ENCODE assay signal across 25 cellular contexts in genomic region chr18:47882641-47883040, GRCh38. TPM values are rescaled to one million over a fixed set of nuclear protein-coding genes. Genes with fewer than 3 reads are reported as not detected.
DNase-seq lines count a peak whose midpoint lies in the region; ATAC-seq and TF ChIP-seq lines count a peak whose summit lies in the region.
"Had no signal": no experiment of that assay in that cellular context is flagged by ENCODE, and none has a peak within 500 bp of the region (broad histone marks: within the 10 kb centered on the region; RNA-seq: fewer than 3 reads in every experiment).

No MANE protein-coding gene starts in this region.

- intact Hi-C loops in naive thymus-derived CD4-positive, alpha-beta T cell (cut with micrococcal nuclease), result loop anchor here in 1 of 2 donors (5.0 kb wide), 1 partner anchor 35 kb away; no protein-coding TSS in a partner anchor

- no peak overlapping the region for H3K4me3 Mint-ChIP-seq in naive thymus-derived CD4-positive, alpha-beta T cell
- H3K4me3 Mint-ChIP-seq: activated naive CD4-positive, alpha-beta T cell treated with anti-CD3 and anti-CD28 coated beads, Interleukin-2, amount 10 ng/mL, durations not matched to agents 7 days and 5 days; CD4-positive, alpha-beta memory T cell; dendritic cell treated with granulocyte-macrophage colony-stimulating factor and Interleukin-4, amounts not matched to agents 40 ng/mL and 50 ng/mL, for 4 days; endodermal cell; nephron; T-cell had no signal

- H3K9me2 ChIP-seq in GM23248 (ENCODE audit: insufficient read depth), result no peaks in the 10 kb centered on the region

- H3K36me3 ChIP-seq in GM23248 (ENCODE audit: low read depth), result no peaks in the 10 kb centered on the region; the same call in 1 of the 2 replicates
- peaks cover 31% of the 10 kb centered on the region for H3K36me3 ChIP-seq in adipocyte (ENCODE audit: control insufficient read depth, insufficient read depth, low read length, severe bottlenecking)
- peaks cover 0 to 13% (median 0%) of the 10 kb centered on the region in 3 donors for H3K36me3 ChIP-seq in Peyer's patch
- H3K36me3 ChIP-seq in naive thymus-derived CD4-positive, alpha-beta T cell (ENCODE audit: control insufficient read depth in 2 of 3, insufficient read depth in 3 of 3, low read length in 3 of 3), result peaks cover 0 to 14% (median 0%) of the 10 kb centered on the region in 3 experiments
- H3K36me3 ChIP-seq: ovary had no signal

- H3K27me3 ChIP-seq in GM23248 (replicated peaks; ENCODE audit: insufficient read depth), result no peaks in the 10 kb centered on the region
- no peaks in the 10 kb centered on the region for H3K27me3 ChIP-seq in adipocyte (replicated peaks; ENCODE audit: control insufficient read depth, insufficient read depth, low read length)
- no peaks in the 10 kb centered on the region for H3K27me3 ChIP-seq in Peyer's patch
- no peaks in the 10 kb centered on the region for H3K27me3 ChIP-seq in naive thymus-derived CD4-positive, alpha-beta T cell (ENCODE audit: control insufficient read depth in 2 of 2, insufficient read depth in 2 of 2, low read length in 2 of 2)
- H3K27me3 ChIP-seq: esophagus squamous epithelium, ovary, right atrium auricular region, testis had no signal

- no peaks in the 10 kb centered on the region for H4K20me1 ChIP-seq in GM23248 (ENCODE audit: insufficient read depth)

- peaks cover 22 to 68% (median 63%) of the 10 kb centered on the region in 7 donors for H3K4me1 Mint-ChIP-seq in naive thymus-derived CD4-positive, alpha-beta T cell

- peak overlapping the region in 1 of 9 donors; percentile 83 for H3K27ac Mint-ChIP-seq in naive thymus-derived CD4-positive, alpha-beta T cell
- H3K27ac Mint-ChIP-seq: activated naive CD4-positive, alpha-beta T cell treated with anti-CD3 and anti-CD28 coated beads, Interleukin-2, amount 10 ng/mL, durations not matched to agents 7 days and 5 days; CD4-positive, alpha-beta memory T cell; dendritic cell treated with granulocyte-macrophage colony-stimulating factor and Interleukin-4, amounts not matched to agents 40 ng/mL and 50 ng/mL, for 4 days; nephron; T-cell had no signal

- WGBS in GM23248 (ENCODE audit: low coverage in 1 of 2, low lambda C conversion rate in 2 of 2, missing lambda C conversion rate in 2 of 2), 2 experiments, result 100% methylated on average over 1 of the region's 1 CpG

- POLR2A ChIA-PET in naive thymus-derived CD4-positive, alpha-beta T cell (lab: Charles Lee), result no interaction called here

- in situ Hi-C loops in GM23248 (cut with MboI), result no loop called here

- no peak for ATAC-seq in naive thymus-derived CD4-positive, alpha-beta T cell
- ATAC-seq: T-cell had no signal

- H3K4me3 ChIP-seq in GM23248 (no peak overlapping the region), adipocyte (ENCODE audit: low read length) (no peak overlapping the region), Peyer's patch (no peak overlapping the region)
- no peak overlapping the region for H3K4me3 ChIP-seq in naive thymus-derived CD4-positive, alpha-beta T cell (ENCODE audit: low read length)
- H3K4me3 ChIP-seq: esophagus squamous epithelium, ovary, right atrium auricular region, testis had no signal

- H3K27ac ChIP-seq in GM23248, result no peak overlapping the region
- H3K27ac ChIP-seq in Peyer's patch, result no peak overlapping the region
- H3K27ac ChIP-seq in naive thymus-derived CD4-positive, alpha-beta T cell (ENCODE audit: low read depth, low read length), result no peak overlapping the region
- H3K27ac ChIP-seq: esophagus squamous epithelium, ovary, right atrium auricular region, testis had no signal

- DNase-seq in GM23248 (peak; percentile 38), adipocyte (ENCODE audit: low read depth) (peak; percentile 57), fibroblast of peridontal ligament (ENCODE audit: extremely low read depth) (peak; percentile 38), stromal cell of bone marrow (ENCODE audit: low read depth) (peak; percentile 6), Peyer's patch (no peak)
- DNase-seq in naive thymus-derived CD4-positive, alpha-beta T cell, result no peak
- DNase-seq in activated CD4-positive, alpha-beta T cell treated with anti-CD3 and anti-CD28 coated beads for 1 hour, result no peak
- DNase-seq: activated CD4-positive, alpha-beta T cell treated with anti-CD3 and anti-CD28 coated beads, Interleukin-2, amount 50 U/mL, for 48 hours; activated CD4-positive, CD25-positive, alpha-beta regulatory T cell; activated naive CD4-positive, alpha-beta T cell treated with anti-CD3 and anti-CD28 coated beads, Interleukin-2, amount 10 ng/mL, durations not matched to agents 7 days and 5 days; CD4-positive, alpha-beta memory T cell; endodermal cell; esophagus squamous epithelium; glutamatergic neuron; NCI-H2029 treated with DMSO at 0.1 percent for 48 hours; NCI-H2227 treated with DMSO at 0.1 percent for 48 hours; NCI-H69; ovary; RPMI8226; stimulated activated naive CD4-positive, alpha-beta T cell; T-cell; testis had no signal

- no peak overlapping the region for H2AFZ ChIP-seq in GM23248

- CTCF ChIA-PET in naive thymus-derived CD4-positive, alpha-beta T cell (lab: Charles Lee), result no interaction called here

- H3K9me3 ChIP-seq in GM23248 (ENCODE audit: low read depth) (no peaks in the 10 kb centered on the region), adipocyte (ENCODE audit: control insufficient read depth, low read length) (no peaks in the 10 kb centered on the region), Peyer's patch (no peaks in the 10 kb centered on the region)
- H3K9me3 ChIP-seq in naive thymus-derived CD4-positive, alpha-beta T cell (ENCODE audit: control insufficient read depth in 2 of 3, low read length in 3 of 3), result no peaks in the 10 kb centered on the region
- H3K9me3 ChIP-seq: esophagus squamous epithelium, ovary, right atrium auricular region, testis had no signal

- no peak for TF ChIP-seq POLR2A in Peyer's patch (IDR thresholded peaks at IDR 0.05)

- no peak overlapping the region for H3K9ac ChIP-seq in GM23248
- H3K9ac ChIP-seq in adipocyte (ENCODE audit: low read length), result no peak overlapping the region

- peaks cover 10 to 71% (median 50%) of the 10 kb centered on the region in 5 donors for H3K36me3 Mint-ChIP-seq in naive thymus-derived CD4-positive, alpha-beta T cell

- H3K9me3 Mint-ChIP-seq in naive thymus-derived CD4-positive, alpha-beta T cell, result peaks cover 0 to 10% (median 2%) of the 10 kb centered on the region in 11 donors
- H3K9me3 Mint-ChIP-seq: activated naive CD4-positive, alpha-beta T cell treated with anti-CD3 and anti-CD28 coated beads, Interleukin-2, amount 10 ng/mL, durations not matched to agents 7 days and 5 days; dendritic cell treated with granulocyte-macrophage colony-stimulating factor and Interleukin-4, amounts not matched to agents 40 ng/mL and 50 ng/mL, for 4 days; endodermal cell; nephron had no signal

- no peaks in the 10 kb centered on the region for H3K27me3 Mint-ChIP-seq in naive thymus-derived CD4-positive, alpha-beta T cell
- H3K27me3 Mint-ChIP-seq: activated naive CD4-positive, alpha-beta T cell treated with anti-CD3 and anti-CD28 coated beads, Interleukin-2, amount 10 ng/mL, durations not matched to agents 7 days and 5 days; CD4-positive, alpha-beta memory T cell; dendritic cell treated with granulocyte-macrophage colony-stimulating factor and Interleukin-4, amounts not matched to agents 40 ng/mL and 50 ng/mL, for 4 days; T-cell had no signal

- TF ChIP-seq CTCF in Peyer's patch (IDR thresholded peaks at IDR 0.05), result no peak

- H3K4me1 ChIP-seq in GM23248 (ENCODE audit: insufficient read depth) (peaks cover 26% of the 10 kb centered on the region), adipocyte (ENCODE audit: control insufficient read depth, insufficient read depth, low read length) (peaks cover 13% of the 10 kb centered on the region), Peyer's patch (no peaks in the 10 kb centered on the region)
- no peaks in the 10 kb centered on the region for H3K4me1 ChIP-seq in naive thymus-derived CD4-positive, alpha-beta T cell (ENCODE audit: control insufficient read depth in 2 of 2, insufficient read depth in 2 of 2, low read length in 2 of 2)
- H3K4me1 ChIP-seq: esophagus squamous epithelium, testis had no signal

- peaks cover 83% of the 10 kb centered on the region for H3K79me2 ChIP-seq in GM23248 (ENCODE audit: insufficient read depth)

- peak overlapping the region; percentile 8 for H3K4me2 ChIP-seq in GM23248 (ENCODE audit: unreplicated experiment)

- H3F3A ChIP-seq in GM23248 (ENCODE audit: insufficient read depth), result peaks cover 7% of the 10 kb centered on the region

RNA-seq across cellular contexts. Expression of gene SMAD2, which starts 47.8 kb away (rescaled TPM):
- 77.7 and 86.6 TPM in 2 replicates for total RNA-seq in GM23248 (2014; rRNA removed; shearing (Covaris generic))
- 52.4 and 54.1 TPM in 2 replicates for polyA plus RNA-seq in GM23248 (2016; fragmentation: Nextera tagmentation; extraction: Ambion mirVana)
- 10 to 100 TPM; 26.9 to 53.6 (median 38.6) TPM for total RNA-seq in Peyer's patch
- total RNA-seq in naive thymus-derived CD4-positive, alpha-beta T cell, result 100 to 1,000 TPM; 100 to 164 (median 144) TPM
- 100 to 1,000 TPM in 1 of 2 donors, 10 to 100 TPM in 1; 91.3 to 111 TPM for polyA plus RNA-seq in naive thymus-derived CD4-positive, alpha-beta T cell

Comparison
In these comparisons a context has a peak if more than half of its experiments do, and no peak if none do; other contexts are left out.
1. DNase-seq: peak in GM23248 (single experiment), adipocyte (single experiment), fibroblast of peridontal ligament (single experiment) and stromal cell of bone marrow (single experiment); none in Peyer's patch (0 of 3), naive thymus-derived CD4-positive, alpha-beta T cell (0 of 9) and activated CD4-positive, alpha-beta T cell treated with anti-CD3 and anti-CD28 coated beads for 1 hour (single experiment).